Comparison of ENCODE assay signal across 8 cellular contexts in the genomic region with DNA sequence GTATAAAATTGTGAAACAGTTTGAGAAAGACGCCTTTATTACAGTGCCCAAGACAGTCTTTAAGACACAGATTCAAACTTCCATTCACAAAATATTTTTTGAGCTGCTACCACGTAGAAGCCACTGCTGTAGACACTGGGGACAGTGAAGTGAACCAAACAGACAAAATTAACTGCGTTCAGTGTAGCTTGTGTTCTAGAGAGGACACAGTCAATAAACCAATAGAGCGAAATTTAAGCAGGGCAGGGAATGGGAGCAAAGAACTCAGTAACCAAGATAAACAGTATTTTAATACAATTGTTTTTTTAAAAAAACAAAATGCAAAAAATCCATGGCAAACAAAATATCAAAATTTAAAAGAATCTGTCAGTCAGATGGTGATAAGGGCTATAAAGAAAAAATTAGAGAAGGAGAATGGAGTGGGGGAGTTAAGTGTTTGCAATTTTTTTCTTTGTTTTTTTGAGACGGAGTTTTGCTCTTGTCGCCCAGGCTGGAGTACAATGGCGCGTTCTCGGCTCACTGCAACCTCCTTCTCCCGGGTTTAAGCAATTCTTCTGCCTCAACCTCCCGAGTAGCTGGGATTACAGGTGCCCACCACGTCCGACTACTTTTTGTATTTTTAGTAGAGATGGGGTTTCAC. TPM values are rescaled to one million over a fixed set of nuclear protein-coding genes. Genes with fewer than 3 reads are reported as not detected.
DNase-seq lines count a peak whose midpoint lies in the region; ATAC-seq, FAIRE-seq and TF ChIP-seq lines count a peak whose summit lies in the region.

No MANE protein-coding gene starts in this region.

- H3K4me1 Mint-ChIP-seq in activated CD4-positive, alpha-beta T cell treated with anti-CD3 and anti-CD28 coated beads, Interleukin-2, amount 10 ng/mL, durations not matched to agents 7 days and 5 days = peaks cover 22% of the 10 kb centered on the region
- H3K4me1 Mint-ChIP-seq in mesothelial cell of epicardium = peaks cover 17% of the 10 kb centered on the region

- peak overlapping the region in 3 of 4 donors; percentile 42 to 71 (median 56) for H3K27ac ChIP-seq in body of pancreas

- H3K9me3 ChIP-seq in body of pancreas = no peaks in the 10 kb centered on the region

- H3K9me3 Mint-ChIP-seq in activated CD4-positive, alpha-beta T cell treated with anti-CD3 and anti-CD28 coated beads, Interleukin-2, amount 10 ng/mL, durations not matched to agents 7 days and 5 days = no peaks in the 10 kb centered on the region
- no peaks in the 10 kb centered on the region for H3K9me3 Mint-ChIP-seq in mesothelial cell of epicardium

- no peaks in the 10 kb centered on the region for H3K27me3 ChIP-seq in body of pancreas

- peak overlapping the region in 1 of 2 donors; percentile 20 for H3K4me3 ChIP-seq in body of pancreas

- peak overlapping the region; percentile 92 for H3K27ac Mint-ChIP-seq in activated CD4-positive, alpha-beta T cell treated with anti-CD3 and anti-CD28 coated beads, Interleukin-2, amount 10 ng/mL, durations not matched to agents 7 days and 5 days
- H3K27ac Mint-ChIP-seq in mesothelial cell of epicardium = peak overlapping the region; percentile 79

- POLR2A ChIA-PET in activated CD4-positive, alpha-beta T cell treated with anti-CD3 and anti-CD28 coated beads, Interleukin-2, amount 10 ng/mL, durations not matched to agents 7 days and 5 days (lab: Charles Lee) = no interaction called here

- WGBS in body of pancreas, 2 donors = 46% methylated on average over 13 of the region's 13 CpGs

- ATAC-seq in HG03280 (IDR thresholded peaks at IDR 0.05; ENCODE audit: unreplicated experiment) (peak; percentile 15), body of pancreas (peak; percentile 11)

- H3K4me1 ChIP-seq in body of pancreas = peaks cover 14% of the 10 kb centered on the region

- no peak for DNase-seq in activated CD4-positive, alpha-beta T cell treated with anti-CD3 and anti-CD28 coated beads, Interleukin-2, amount 10 ng/mL, durations not matched to agents 7 days and 5 days
- no peak for DNase-seq in activated CD4-positive, alpha-beta T cell treated with anti-CD3 and anti-CD28 coated beads for 48 hours
- no peak for DNase-seq in body of pancreas
- DNase-seq in mesothelial cell of epicardium (ENCODE audit: low spot score in 2 of 2, unreplicated experiment in 2 of 2) = no peak
- DNase-seq in urothelium cell line (ENCODE audit: low spot score) = no peak
- DNase-seq in A172 (ENCODE audit: low spot score) = no peak
- DNase-seq in NCI-H226 = no peak

- TF ChIP-seq POLR2A in body of pancreas (IDR thresholded peaks at IDR 0.05) = no peak

- no peaks in the 10 kb centered on the region for H3K27me3 Mint-ChIP-seq in activated CD4-positive, alpha-beta T cell treated with anti-CD3 and anti-CD28 coated beads, Interleukin-2, amount 10 ng/mL, durations not matched to agents 7 days and 5 days
- H3K27me3 Mint-ChIP-seq in mesothelial cell of epicardium (ENCODE audit: low read depth) = peaks cover 9% of the 10 kb centered on the region

- intact Hi-C loops in body of pancreas (cut with DNase I) = no loop called here

- no peaks in the 10 kb centered on the region for H3K36me3 ChIP-seq in body of pancreas (replicated peaks in 1 of 2; ENCODE audit: insufficient read depth in 1 of 2, low read depth in 2 of 2)

- CTCF ChIA-PET in activated CD4-positive, alpha-beta T cell treated with anti-CD3 and anti-CD28 coated beads, Interleukin-2, amount 10 ng/mL, durations not matched to agents 7 days and 5 days (lab: Charles Lee) = interaction anchor here (0.7 to 1.8 kb wide), 2 partner anchors 39 to 41 kb away, joined by 3 to 6 read pairs; a partner anchor contains a TSS

- TF ChIP-seq CTCF in body of pancreas (IDR thresholded peaks at IDR 0.05) = no peak
- no peak for TF ChIP-seq CTCF in mesothelial cell of epicardium (IDR thresholded peaks at IDR 0.05; ENCODE audit: unreplicated experiment)

- no peak for FAIRE-seq in urothelium cell line (lab: Jason Lieb, UNC)

- H3K36me3 Mint-ChIP-seq in activated CD4-positive, alpha-beta T cell treated with anti-CD3 and anti-CD28 coated beads, Interleukin-2, amount 10 ng/mL, durations not matched to agents 7 days and 5 days (ENCODE audit: low read depth) = no peaks in the 10 kb centered on the region
- H3K36me3 Mint-ChIP-seq in mesothelial cell of epicardium = no peaks in the 10 kb centered on the region

- H3K4me3 Mint-ChIP-seq in activated CD4-positive, alpha-beta T cell treated with anti-CD3 and anti-CD28 coated beads, Interleukin-2, amount 10 ng/mL, durations not matched to agents 7 days and 5 days = peak overlapping the region; percentile 95
- H3K4me3 Mint-ChIP-seq in mesothelial cell of epicardium = peak overlapping the region; percentile 91

RNA-seq across cellular contexts. Expression of gene PARS2, which starts 0.7 kb away (rescaled TPM):
- total RNA-seq in activated CD4-positive, alpha-beta T cell treated with anti-CD3 and anti-CD28 coated beads, Interleukin-2, amount 10 ng/mL, durations not matched to agents 7 days and 5 days = 1 to 10 TPM; 3.2 to 4.3 TPM
- 1 to 10 TPM in 1 of 2 donors, under 1 TPM in 1; 0.66 to 2.3 TPM for total RNA-seq in body of pancreas
- total RNA-seq in mesothelial cell of epicardium = 6.4 to 7.7 TPM (median 7.0 TPM) in 3 replicates
- 4.1 and 6.7 TPM in 2 replicates for total RNA-seq in A172 (2014; rRNA removed; shearing (Covaris generic))

RNA-seq across cellular contexts. Expression of gene TTC22, which starts 36.1 kb away (rescaled TPM):
- 10 to 100 TPM in 1 of 2 experiments, 1 to 10 TPM in 1; 9.9 to 10.6 TPM for total RNA-seq in activated CD4-positive, alpha-beta T cell treated with anti-CD3 and anti-CD28 coated beads, Interleukin-2, amount 10 ng/mL, durations not matched to agents 7 days and 5 days
- 10 to 100 TPM; 12.2 to 15.6 TPM for total RNA-seq in body of pancreas
- 1.2 to 1.6 TPM (median 1.3 TPM) in 3 replicates for total RNA-seq in mesothelial cell of epicardium
- not detected in 2 replicates for total RNA-seq in A172 (2014; rRNA removed; shearing (Covaris generic))

RNA-seq across cellular contexts. Expression of gene TTC4, which starts 49.4 kb away (rescaled TPM):
- total RNA-seq in activated CD4-positive, alpha-beta T cell treated with anti-CD3 and anti-CD28 coated beads, Interleukin-2, amount 10 ng/mL, durations not matched to agents 7 days and 5 days = 10 to 100 TPM; 18.4 to 19.5 TPM
- 10 to 100 TPM; 15.0 to 21.1 TPM for total RNA-seq in body of pancreas
- 20.2 to 23.0 TPM (median 20.5 TPM) in 3 replicates for total RNA-seq in mesothelial cell of epicardium
- total RNA-seq in A172 (2014; rRNA removed; shearing (Covaris generic)) = 32.3 and 34.7 TPM in 2 replicates
